Comparison of ENCODE assay signal across 9 cellular contexts in the genomic region with DNA sequence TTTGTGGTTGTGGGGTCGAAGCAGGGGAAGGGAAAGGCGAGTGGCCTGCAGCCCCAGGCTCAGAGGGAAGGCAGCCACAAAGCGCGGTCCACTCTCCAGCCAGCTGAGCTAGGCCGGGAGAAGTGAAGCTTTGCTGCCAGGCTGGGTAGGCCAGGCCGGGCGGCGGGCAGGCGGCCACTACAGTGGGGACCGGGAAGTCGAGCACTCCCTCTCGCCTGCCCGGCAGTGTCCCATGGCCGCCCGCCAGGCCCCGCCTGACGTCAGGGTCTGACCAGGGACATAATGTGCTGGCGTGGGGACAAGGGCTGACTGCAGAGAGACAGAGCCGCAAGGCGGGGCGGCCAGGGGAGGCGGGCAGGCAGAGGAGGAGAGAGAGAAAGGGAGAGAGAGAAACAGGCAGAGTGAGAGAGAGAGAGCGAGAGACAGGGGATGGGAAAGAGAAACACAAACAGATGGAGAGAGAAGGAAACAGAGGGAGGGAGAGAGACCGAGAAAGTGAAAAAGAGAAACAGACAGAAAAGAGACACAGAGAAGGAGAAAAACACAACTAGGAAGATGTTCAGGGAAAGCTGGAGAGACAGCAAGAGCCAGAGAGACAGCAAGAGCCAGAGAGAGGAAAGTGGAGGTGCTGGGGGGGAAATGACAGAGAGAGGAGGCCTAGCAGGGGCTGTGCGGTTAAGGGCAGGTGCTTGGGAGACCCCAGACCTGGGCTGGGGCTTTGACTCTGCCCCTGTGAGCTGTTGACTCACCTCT.
DNase-seq lines count a peak whose midpoint lies in the region; TF ChIP-seq lines count a peak whose summit lies in the region.
"Had no signal": no experiment of that assay in that cellular context is flagged by ENCODE, and none has a peak within 500 bp of the region (broad histone marks: within the 10 kb centered on the region; RNA-seq: fewer than 3 reads in every experiment).

No MANE protein-coding gene starts in this region.

- peaks cover 2% of the 10 kb centered on the region for H3K4me1 ChIP-seq in neuron (ENCODE audit: insufficient read depth, low read length)

- TF ChIP-seq CTCF in fibroblast of pulmonary artery (IDR thresholded peaks at IDR 0.05; ENCODE audit: low read length, missing control alignments) = no peak

- H3K36me3 ChIP-seq in neuron (ENCODE audit: insufficient read depth, low read length) = no peaks in the 10 kb centered on the region

- DNase-seq in AG08396 (ENCODE audit: low spot score) (peak; percentile 86), SHP77 (lab: John Stamatoyannopoulos, UW) (peak; percentile 47 to 75), fibroblast of pulmonary artery (ENCODE audit: low read depth) (peak; percentile 98), NCI-H2107 (lab: John Stamatoyannopoulos, UW) (no peak), CD1c-positive myeloid dendritic cell (ENCODE audit: extremely low spot score) (no peak), OCI-M2 (lab: John Stamatoyannopoulos, UW; ENCODE audit: unreplicated experiment) (no peak), SKM-1 (lab: John Stamatoyannopoulos, UW; ENCODE audit: unreplicated experiment) (no peak)
- DNase-seq: DND-41 had no signal

- H2AFZ ChIP-seq in neuron (ENCODE audit: low read depth, low read length) = peak overlapping the region; percentile 13

- H3K9me3 ChIP-seq in neuron (ENCODE audit: low read length) = no peaks in the 10 kb centered on the region

- no peaks in the 10 kb centered on the region for H3K27me3 ChIP-seq in neuron (ENCODE audit: insufficient read depth, low read length)

- H3K4me3 ChIP-seq in fibroblast of pulmonary artery (replicated peaks; ENCODE audit: low read depth, low read length) (no peak overlapping the region), neuron (ENCODE audit: low read length) (no peak overlapping the region)

Comparison
In these comparisons a context has a peak if more than half of its experiments do, and no peak if none do; other contexts are left out.
1. DNase-seq: peak in AG08396 (single experiment), SHP77 (2 of 2) and fibroblast of pulmonary artery (single experiment); none in NCI-H2107 (single experiment), CD1c-positive myeloid dendritic cell (single experiment), OCI-M2 (single experiment) and SKM-1 (single experiment).